In the genomic region with DNA sequence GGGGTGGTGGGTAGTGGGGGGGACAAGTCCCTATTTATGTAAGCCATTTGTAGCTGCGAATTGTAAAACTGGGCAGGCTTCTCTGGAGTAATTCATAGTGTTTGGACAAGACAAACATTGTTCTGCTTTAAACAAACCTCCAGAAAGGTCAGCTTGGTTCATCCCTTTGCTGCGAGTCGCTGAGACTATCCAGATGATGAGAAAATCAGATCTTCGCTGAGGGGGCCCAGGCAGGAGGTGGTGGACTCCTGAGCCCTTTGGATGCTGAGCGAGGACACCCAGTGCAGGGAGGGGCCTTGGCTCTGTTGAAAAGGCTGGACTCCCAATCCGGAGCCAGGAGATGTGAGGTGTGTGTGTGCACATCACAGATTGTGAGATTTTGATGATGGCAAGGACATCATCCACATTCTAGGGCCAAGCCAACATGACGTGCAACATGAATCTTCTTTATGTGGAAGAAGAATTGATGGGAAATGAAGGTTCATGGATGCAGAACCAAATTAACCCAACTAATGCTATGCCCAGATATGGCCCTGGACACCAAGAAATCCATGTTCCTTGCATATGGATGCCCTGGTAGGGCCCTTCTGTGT, we compare ENCODE assay signal across 26 cellular contexts.
"Had no signal": no experiment of that assay in that cellular context is flagged by ENCODE, and none has a peak within 500 bp of the region (broad histone marks: within the 10 kb centered on the region; RNA-seq: fewer than 3 reads in every experiment).

No MANE protein-coding gene starts in this region.

- H3K9me3 ChIP-seq: MG63 had no signal

- H3K36me3 ChIP-seq: cardiac muscle cell, MG63 had no signal

- H3K36me3 Mint-ChIP-seq: activated CD4-positive, alpha-beta memory T cell treated with anti-CD3 and anti-CD28 coated beads for 36 hours; brain had no signal

- H3K9me3 Mint-ChIP-seq: activated CD4-positive, alpha-beta memory T cell treated with anti-CD3 and anti-CD28 coated beads for 36 hours; activated CD4-positive, alpha-beta T cell treated with anti-CD3 and anti-CD28 coated beads, Interleukin-2, amount 10 ng/mL, durations not matched to agents 7 days and 5 days had no signal

- DNase-seq: activated CD4-positive, alpha-beta memory T cell treated with anti-CD3 and anti-CD28 coated beads for 36 hours; activated CD4-positive, alpha-beta T cell treated with anti-CD3 and anti-CD28 coated beads, Interleukin-2, amount 10 ng/mL, durations not matched to agents 7 days and 5 days; activated CD4-positive, CD25-positive, alpha-beta regulatory T cell; activated naive CD4-positive, alpha-beta T cell; activated T-cell treated with anti-CD3 and anti-CD28 coated beads, Interleukin-2, amount 50 U/mL, for 1 hour; amygdala; MG63; MV-4-11; NCI-H1092 treated with DMSO at 0.1 percent for 48 hours; NCI-H1417 treated with DMSO at 0.1 percent for 48 hours; NCI-H1694; NCI-H2029 treated with DMSO at 0.1 percent for 48 hours; NCI-H345; NCI-H510A; NCI-H526 treated with DMSO at 0.1 percent for 48 hours; NCI-H82; OCI-M1; RPMI8226; T-cell; T-helper 2 cell had no signal

- ATAC-seq: Panc1, T-cell had no signal

- H3K27ac ChIP-seq: cardiac muscle cell, SK-N-MC, VCaP had no signal

- H3K4me3 Mint-ChIP-seq: activated CD4-positive, alpha-beta memory T cell treated with anti-CD3 and anti-CD28 coated beads for 36 hours; activated CD4-positive, alpha-beta T cell treated with anti-CD3 and anti-CD28 coated beads, Interleukin-2, amount 10 ng/mL, durations not matched to agents 7 days and 5 days; activated naive CD8-positive, alpha-beta T cell had no signal

- H3K4me3 ChIP-seq: cardiac muscle cell, MG63, SK-N-MC had no signal

- H3K27ac Mint-ChIP-seq: activated CD4-positive, alpha-beta memory T cell treated with anti-CD3 and anti-CD28 coated beads for 36 hours; activated CD4-positive, alpha-beta T cell treated with anti-CD3 and anti-CD28 coated beads, Interleukin-2, amount 10 ng/mL, durations not matched to agents 7 days and 5 days; activated naive CD8-positive, alpha-beta T cell; brain; T-cell had no signal
